ENCODE assay signal across 1 cellular context in the genomic region with DNA sequence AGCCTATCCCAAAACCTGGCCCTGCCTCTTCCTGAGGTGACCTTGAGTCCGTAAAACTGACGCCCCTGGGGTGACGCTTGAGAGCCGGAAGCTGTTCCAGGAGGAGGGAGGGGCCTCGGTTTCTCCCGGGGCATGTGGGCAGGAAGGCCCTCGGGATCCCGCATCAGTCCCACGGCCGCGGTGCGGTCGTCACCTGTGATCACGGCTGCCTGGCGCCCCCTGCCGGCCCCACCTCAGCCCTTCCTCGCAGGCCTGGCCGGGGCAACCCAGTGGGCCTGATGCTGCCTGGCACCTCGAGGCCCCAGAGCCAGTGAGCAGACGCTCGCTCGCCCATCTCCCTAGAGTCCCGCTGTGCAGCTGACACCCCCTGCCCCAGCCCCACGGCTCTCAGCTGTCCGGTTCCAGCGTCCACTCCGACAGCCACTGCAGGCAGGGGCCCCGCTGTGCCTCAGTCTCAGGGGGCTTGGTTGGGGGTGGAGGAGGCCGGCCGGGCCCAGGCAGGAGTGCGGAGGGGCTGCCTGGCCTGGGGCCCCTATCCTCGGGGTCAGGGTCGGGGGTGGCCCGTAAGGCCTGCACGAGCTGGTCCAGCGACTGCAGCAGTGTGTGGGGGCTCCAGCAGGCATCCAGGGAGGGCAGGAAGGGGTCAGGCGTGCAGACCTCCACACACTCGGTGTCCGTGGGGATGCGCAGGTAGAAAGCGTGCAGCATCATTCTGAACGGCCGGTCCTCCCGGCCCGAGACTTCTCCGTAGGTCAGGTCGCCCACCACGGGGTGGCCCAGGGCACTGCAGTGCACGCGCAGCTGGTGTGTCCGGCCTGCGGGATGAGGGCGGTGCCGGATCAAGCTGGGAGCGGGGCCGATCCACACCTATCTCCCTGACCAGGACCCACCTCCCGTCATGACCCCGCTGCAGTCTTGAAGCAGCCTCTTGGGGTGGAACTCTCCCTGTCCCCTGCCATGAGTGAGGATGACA.
TF ChIP-seq lines count a peak whose summit lies in the region.

No MANE protein-coding gene starts in this region.

TF ChIP-seq in HepG2, 621 proteins besides CTCF, POLR2A, EP300 and RAD21 (continues in another document):
- TF ChIP-seq ZFX (CRISPR knock-in tag; IDR thresholded peaks at IDR 0.05; ENCODE audit: low read depth) (peak; percentile 64), PCBP1 (IDR thresholded peaks at IDR 0.05; ENCODE audit: borderline replicate concordance, low read depth, low read length) (0 out of 2 replicates have a peak, but pooled peaks have one; percentile 8), FOSL2 (CRISPR knock-in tag; IDR thresholded peaks at IDR 0.05) (peak; percentile 36; the same call in 1 of the 2 replicates), ZNF775 (CRISPR knock-in tag; IDR thresholded peaks at IDR 0.05; ENCODE audit: borderline replicate concordance) (no peak), KDM2A (CRISPR knock-in tag; IDR thresholded peaks at IDR 0.05; ENCODE audit: borderline replicate concordance, low read depth) (peak; percentile 75; the same call in 1 of the 2 replicates), ZBED4 (CRISPR knock-in tag; IDR thresholded peaks at IDR 0.05; ENCODE audit: borderline replicate concordance) (0 out of 2 replicates have a peak, but pooled peaks have one; percentile 52), ZNF263 (CRISPR knock-in tag; IDR thresholded peaks at IDR 0.05) (no peak), CBFB (CRISPR knock-in tag; IDR thresholded peaks at IDR 0.05) (no peak), RBFOX2 (IDR thresholded peaks at IDR 0.05; ENCODE audit: low read depth, low read length) (peak; percentile 50; the same call in 1 of the 2 replicates), XRCC5 (optimal IDR thresholded peaks at IDR 0.05; ENCODE audit: low read length) (peak; percentile 38), ZNF746 (CRISPR knock-in tag; IDR thresholded peaks at IDR 0.05) (no peak), ZNF329 (CRISPR knock-in tag; IDR thresholded peaks at IDR 0.05; ENCODE audit: low read depth) (no peak), IKZF4 (CRISPR knock-in tag; IDR thresholded peaks at IDR 0.05; ENCODE audit: borderline replicate concordance, low read depth, not compliant biosample characterization) (no peak), STAG1 (CRISPR knock-in tag; IDR thresholded peaks at IDR 0.05) (peak; percentile 91), ZBTB33 (CRISPR knock-in tag; IDR thresholded peaks at IDR 0.05) (peak; percentile 89), ZNF598 (CRISPR knock-in tag; IDR thresholded peaks at IDR 0.05; ENCODE audit: borderline replicate concordance) (0 out of 2 replicates have a peak, but pooled peaks have one; percentile 22), ZMYM4 (CRISPR knock-in tag; IDR thresholded peaks at IDR 0.05) (no peak), GABPA (IDR thresholded peaks at IDR 0.05; ENCODE audit: low read depth, low read length) (0 out of 2 replicates have a peak, but pooled peaks have one; percentile 19), GABPA (CRISPR knock-in tag; IDR thresholded peaks at IDR 0.05; ENCODE audit: low read depth) (no peak), PITX1 (CRISPR knock-in tag; IDR thresholded peaks at IDR 0.05) (no peak), SP1 (IDR thresholded peaks at IDR 0.05) (no peak), SP1 (CRISPR knock-in tag; IDR thresholded peaks at IDR 0.05) (no peak), ZC3H13 (CRISPR knock-in tag; IDR thresholded peaks at IDR 0.05) (peak; percentile 45; the same call in 1 of the 2 replicates), ZBTB38 (CRISPR knock-in tag; IDR thresholded peaks at IDR 0.05) (0 out of 2 replicates have a peak, but pooled peaks have one; percentile 57), ZNF768 (CRISPR knock-in tag; IDR thresholded peaks at IDR 0.05) (no peak), ZFY (CRISPR knock-in tag; IDR thresholded peaks at IDR 0.05) (peak; percentile 44; the same call in 1 of the 2 replicates), MAX (IDR thresholded peaks at IDR 0.05) (peak; percentile 16; the same call in 1 of the 2 replicates), RXRA (CRISPR knock-in tag; IDR thresholded peaks at IDR 0.05) (no peak), NR3C1 (CRISPR knock-in tag; IDR thresholded peaks at IDR 0.05) (no peak), FOXO1 (CRISPR knock-in tag; IDR thresholded peaks at IDR 0.05) (peak; percentile 22; the same call in 1 of the 2 replicates), HOXA3 (CRISPR knock-in tag; IDR thresholded peaks at IDR 0.05) (0 out of 2 replicates have a peak, but pooled peaks have one; percentile 20), NFKB2 (CRISPR knock-in tag; IDR thresholded peaks at IDR 0.05; ENCODE audit: borderline replicate concordance) (peak; percentile 45; the same call in 1 of the 2 replicates), IRF2 (CRISPR knock-in tag; IDR thresholded peaks at IDR 0.05) (0 out of 2 replicates have a peak, but pooled peaks have one; percentile 22), SMC3 (IDR thresholded peaks at IDR 0.05; ENCODE audit: low read length) (peak; percentile 36; the same call in 1 of the 2 replicates), ZNF687 (CRISPR knock-in tag; IDR thresholded peaks at IDR 0.05) (peak; percentile 59), ZNF883 (CRISPR knock-in tag; IDR thresholded peaks at IDR 0.05; ENCODE audit: not compliant biosample characterization) (peak; percentile 40), HNRNPLL (IDR thresholded peaks at IDR 0.05; ENCODE audit: low read depth, low read length, poor library complexity, severe bottlenecking) (peak; percentile 26), BHLHE40 (IDR thresholded peaks at IDR 0.05; ENCODE audit: low read length) (0 out of 2 replicates have a peak, but pooled peaks have one; percentile 22), SP4 (CRISPR knock-in tag; IDR thresholded peaks at IDR 0.05) (0 out of 2 replicates have a peak, but pooled peaks have one; percentile 21)
- TF ChIP-seq, protein P1, sequence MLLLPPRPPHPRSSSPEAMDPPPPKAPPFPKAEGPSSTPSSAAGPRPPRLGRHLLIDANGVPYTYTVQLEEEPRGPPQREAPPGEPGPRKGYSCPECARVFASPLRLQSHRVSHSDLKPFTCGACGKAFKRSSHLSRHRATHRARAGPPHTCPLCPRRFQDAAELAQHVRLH (CRISPR knock-in tag; IDR thresholded peaks at IDR 0.05; ENCODE audit: borderline replicate concordance, low read depth), result 0 out of 2 replicates have a peak, but pooled peaks have one; percentile 63
- TF ChIP-seq, protein P2, sequence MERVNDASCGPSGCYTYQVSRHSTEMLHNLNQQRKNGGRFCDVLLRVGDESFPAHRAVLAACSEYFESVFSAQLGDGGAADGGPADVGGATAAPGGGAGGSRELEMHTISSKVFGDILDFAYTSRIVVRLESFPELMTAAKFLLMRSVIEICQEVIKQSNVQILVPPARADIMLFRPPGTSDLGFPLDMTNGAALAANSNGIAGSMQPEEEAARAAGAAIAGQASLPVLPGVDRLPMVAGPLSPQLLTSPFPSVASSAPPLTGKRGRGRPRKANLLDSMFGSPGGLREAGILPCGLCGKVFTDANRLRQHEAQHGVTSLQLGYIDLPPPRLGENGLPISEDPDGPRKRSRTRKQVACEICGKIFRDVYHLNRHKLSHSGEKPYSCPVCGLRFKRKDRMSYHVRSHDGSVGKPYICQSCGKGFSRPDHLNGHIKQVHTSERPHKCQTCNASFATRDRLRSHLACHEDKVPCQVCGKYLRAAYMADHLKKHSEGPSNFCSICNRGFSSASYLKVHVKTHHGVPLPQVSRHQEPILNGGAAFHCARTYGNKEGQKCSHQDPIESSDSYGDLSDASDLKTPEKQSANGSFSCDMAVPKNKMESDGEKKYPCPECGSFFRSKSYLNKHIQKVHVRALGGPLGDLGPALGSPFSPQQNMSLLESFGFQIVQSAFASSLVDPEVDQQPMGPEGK (CRISPR knock-in tag; IDR thresholded peaks at IDR 0.05), result 0 out of 2 replicates have a peak, but pooled peaks have one; percentile 26
- TF ChIP-seq, protein P3, sequence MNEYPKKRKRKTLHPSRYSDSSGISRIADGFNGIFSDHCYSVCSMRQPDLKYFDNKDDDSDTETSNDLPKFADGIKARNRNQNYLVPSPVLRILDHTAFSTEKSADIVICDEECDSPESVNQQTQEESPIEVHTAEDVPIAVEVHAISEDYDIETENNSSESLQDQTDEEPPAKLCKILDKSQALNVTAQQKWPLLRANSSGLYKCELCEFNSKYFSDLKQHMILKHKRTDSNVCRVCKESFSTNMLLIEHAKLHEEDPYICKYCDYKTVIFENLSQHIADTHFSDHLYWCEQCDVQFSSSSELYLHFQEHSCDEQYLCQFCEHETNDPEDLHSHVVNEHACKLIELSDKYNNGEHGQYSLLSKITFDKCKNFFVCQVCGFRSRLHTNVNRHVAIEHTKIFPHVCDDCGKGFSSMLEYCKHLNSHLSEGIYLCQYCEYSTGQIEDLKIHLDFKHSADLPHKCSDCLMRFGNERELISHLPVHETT (CRISPR knock-in tag; conservative IDR thresholded peaks at IDR 0.05), result no peak
- TF ChIP-seq, protein P4, sequence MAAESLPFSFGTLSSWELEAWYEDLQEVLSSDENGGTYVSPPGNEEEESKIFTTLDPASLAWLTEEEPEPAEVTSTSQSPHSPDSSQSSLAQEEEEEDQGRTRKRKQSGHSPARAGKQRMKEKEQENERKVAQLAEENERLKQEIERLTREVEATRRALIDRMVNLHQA (CRISPR knock-in tag; IDR thresholded peaks at IDR 0.05), result no peak
